ENCODE assay signal across 10 cellular contexts in genomic region chr1:36735939-36736730, GRCh38.
"Had no signal": no experiment of that assay in that cellular context is flagged by ENCODE, and none has a peak within 500 bp of the region (broad histone marks: within the 10 kb centered on the region; RNA-seq: fewer than 3 reads in every experiment).

No MANE protein-coding gene starts in this region.

- H3K4me3 ChIP-seq: lung, thoracic aorta had no signal

- DNase-seq: activated gamma-delta T cell; activated T-cell treated with anti-CD3 and anti-CD28 coated beads, Interleukin-2, amount 50 U/mL, for 24 hours; effector CD4-positive, alpha-beta T cell; kidney glomerular epithelial cell; natural killer cell; stimulated activated CD4-positive, alpha-beta T cell treated with anti-CD3 and anti-CD28 coated beads, Interleukin-4, amount 100 ng/mL, for 24 hours; SW 1271 had no signal

- H3K9me3 ChIP-seq: thoracic aorta had no signal

- H3K27ac ChIP-seq: thoracic aorta had no signal

- ATAC-seq: activated CD4-positive, CD25-positive, alpha-beta regulatory T cell treated with anti-CD3 and anti-CD28 coated beads, Interleukin-2, amount 50 U/mL, for 24 hours; natural killer cell had no signal

- H3K36me3 ChIP-seq: thoracic aorta had no signal
